In genomic region chr7:136006208-136006607, GRCh38 we compare ENCODE assay signal across 7 cellular contexts.
"Had no signal": no experiment of that assay in that cellular context is flagged by ENCODE, and none has a peak within 500 bp of the region (broad histone marks: within the 10 kb centered on the region; RNA-seq: fewer than 3 reads in every experiment).

No MANE protein-coding gene starts in this region.

- ATAC-seq: HepG2 had no signal

- H3K4me3 Mint-ChIP-seq: IgD-negative memory B cell had no signal

- H3K36me3 Mint-ChIP-seq: IgD-negative memory B cell had no signal

- FAIRE-seq: HepG2, HTR-8/SVneo had no signal

- H3K27me3 Mint-ChIP-seq: IgD-negative memory B cell had no signal

- H3K27ac ChIP-seq: HL-60 had no signal

- DNase-seq: IMR-90, KBM-7, KG1 had no signal

- H3K27ac Mint-ChIP-seq: IgD-negative memory B cell had no signal
